ENCODE assay signal across 1 cellular context in genomic region chr15:41465822-41466421, GRCh38.
TF ChIP-seq lines count a peak whose summit lies in the region.

No MANE protein-coding gene starts in this region.

TF ChIP-seq in IMR-90, 13 proteins besides CTCF, POLR2A, EP300 and RAD21:
- TF ChIP-seq CHD1 (IDR thresholded peaks at IDR 0.05; ENCODE audit: low read depth, low read length): no peak
- no peak for TF ChIP-seq MXI1 (IDR thresholded peaks at IDR 0.05; ENCODE audit: borderline replicate concordance, low read depth, low read length)
- TF ChIP-seq SMC3 (IDR thresholded peaks at IDR 0.05; ENCODE audit: low read depth, low read length): peak; percentile 85
